In genomic region chr19:8388612-8388958, GRCh38 we compare ENCODE assay signal across 16 cellular contexts. TPM values are rescaled to one million over a fixed set of nuclear protein-coding genes. Genes with fewer than 3 reads are reported as not detected.
DNase-seq lines count a peak whose midpoint lies in the region; ATAC-seq and TF ChIP-seq lines count a peak whose summit lies in the region.
"Had no signal": no experiment of that assay in that cellular context is flagged by ENCODE, and none has a peak within 500 bp of the region (broad histone marks: within the 10 kb centered on the region; RNA-seq: fewer than 3 reads in every experiment).

No MANE protein-coding gene starts in this region.

- TF ChIP-seq EP300 in stomach (IDR thresholded peaks at IDR 0.05), result no peak

- TF ChIP-seq POLR2A in heart left ventricle (IDR thresholded peaks at IDR 0.05) (no peak), NB4 (IDR thresholded peaks at IDR 0.05; ENCODE audit: extremely low read depth, insufficient read length) (no peak), stomach (IDR thresholded peaks at IDR 0.05) (no peak)

- intact Hi-C loops in left cardiac atrium (cut with DNase I) (no loop called here), heart left ventricle (cut with DNase I) (loop anchor here in 1 of 10 donors (2.0 kb wide), 1 partner anchor 22 kb away; no protein-coding TSS in a partner anchor), stomach (cut with DNase I; ENCODE audit: low total_unique reads) (no loop called here)

- H3K36me3 ChIP-seq in heart left ventricle, result peaks cover 0 to 3% (median 0%) of the 10 kb centered on the region in 9 donors
- H3K36me3 ChIP-seq in hepatocyte (replicated peaks; ENCODE audit: insufficient read depth, low read depth), result no peaks in the 10 kb centered on the region
- H3K36me3 ChIP-seq in stomach, result no peaks in the 10 kb centered on the region

- H3K9me2 ChIP-seq in hepatocyte (replicated peaks; ENCODE audit: insufficient read depth), result no peaks in the 10 kb centered on the region

- H3K27ac ChIP-seq in heart left ventricle (peak overlapping the region in 2 of 12 donors; percentile 32 to 100), hepatocyte (peak overlapping the region; percentile 85), stomach (peak overlapping the region; percentile 74 to 100 (median 100))

- WGBS in heart left ventricle, 4 donors, result 49 to 80% (median 65%) methylated on average over 2 of the region's 2 CpGs
- 43% methylated on average over 2 of the region's 2 CpGs for WGBS in hepatocyte (ENCODE audit: low lambda C conversion rate, missing lambda C conversion rate)
- 30 to 55% (median 43%) methylated on average over 2 of the region's 2 CpGs for WGBS in stomach, 5 donors

- peaks cover 30% of the 10 kb centered on the region for H3K79me2 ChIP-seq in hepatocyte

- H4K20me1 ChIP-seq in hepatocyte (ENCODE audit: insufficient read depth, poor library complexity, severe bottlenecking), result peaks cover 26% of the 10 kb centered on the region

- H3K9me3 ChIP-seq in heart left ventricle (no peaks in the 10 kb centered on the region), hepatocyte (ENCODE audit: low read depth) (no peaks in the 10 kb centered on the region), stomach (no peaks in the 10 kb centered on the region)

- H3K4me2 ChIP-seq in hepatocyte, result peak overlapping the region; percentile 67

- H3K4me1 ChIP-seq in heart left ventricle, result peaks cover 8 to 49% (median 32%) of the 10 kb centered on the region in 12 donors
- H3K4me1 ChIP-seq in hepatocyte (ENCODE audit: insufficient read depth), result peaks cover 5% of the 10 kb centered on the region
- peaks cover 46 to 75% (median 54%) of the 10 kb centered on the region in 4 donors for H3K4me1 ChIP-seq in stomach

- H3K27me3 ChIP-seq in heart left ventricle (no peaks in the 10 kb centered on the region), hepatocyte (no peaks in the 10 kb centered on the region), stomach (no peaks in the 10 kb centered on the region)

- TF ChIP-seq CTCF in heart left ventricle (IDR thresholded peaks at IDR 0.05) (no peak), NB4 (IDR thresholded peaks at IDR 0.05; ENCODE audit: low read depth, low read length) (no peak), hepatocyte (IDR thresholded peaks at IDR 0.05; ENCODE audit: poor library complexity) (no peak), stomach (IDR thresholded peaks at IDR 0.05) (no peak)

- H2AFZ ChIP-seq in hepatocyte, result no peak overlapping the region

- ATAC-seq in left cardiac atrium (no peak), heart left ventricle (no peak), GM21619 (IDR thresholded peaks at IDR 0.05; ENCODE audit: unreplicated experiment) (no peak)

- no peak overlapping the region for H3K4me3 ChIP-seq in heart left ventricle
- no peak overlapping the region for H3K4me3 ChIP-seq in NB4 (ENCODE audit: low read depth, low read length)
- H3K4me3 ChIP-seq in hepatocyte, result no peak overlapping the region
- peak overlapping the region in 1 of 4 donors; percentile 72 for H3K4me3 ChIP-seq in stomach

- DNase-seq in left cardiac atrium, result peak; percentile 14
- DNase-seq in heart left ventricle, result no peak
- peak; percentile 7 for DNase-seq in NB4 (ENCODE audit: low read depth)
- DNase-seq in hepatocyte (ENCODE audit: low spot score), result no peak
- DNase-seq in stomach, result no peak
- no peak for DNase-seq in SIG-M5 (lab: John Stamatoyannopoulos, UW)
- DNase-seq in NCI-H226, result no peak
- DNase-seq: activated effector memory CD4-positive, alpha-beta T cell treated with anti-CD3 and anti-CD28 coated beads, Interleukin-2, amount 50 U/mL, for 16 hours; AML-193; aorta; endodermal cell; NCI-H345; RPMI8226; stimulated activated CD8-positive, alpha-beta memory T cell treated with anti-CD3 and anti-CD28 coated beads, Interleukin-4, amount 100 ng/mL, for 48 hours had no signal

RNA-seq across cellular contexts. Expression of gene RAB11B, which starts 1.6 kb away (rescaled TPM):
- 100 to 1,000 TPM; 133 to 163 TPM for total RNA-seq in left cardiac atrium
- 100 to 1,000 TPM in 8 of 9 donors, 10 to 100 TPM in 1; 56.4 to 159 (median 141) TPM for total RNA-seq in heart left ventricle
- 100 to 1,000 TPM; 124 to 126 TPM for polyA plus RNA-seq in heart left ventricle
- total RNA-seq in hepatocyte, result 30.9 and 47.1 TPM in 2 replicates
- 174 and 216 TPM in 2 replicates for polyA plus RNA-seq in hepatocyte
- 100 to 1,000 TPM in 2 of 5 donors, 10 to 100 TPM in 3; 47.7 to 108 (median 79.9) TPM for total RNA-seq in stomach
- polyA plus RNA-seq in stomach, result 100 to 1,000 TPM in 1 of 3 donors, 10 to 100 TPM in 2; 57.5 to 116 (median 78.8) TPM

RNA-seq across cellular contexts. Expression of gene MARCHF2, which starts 24.5 kb away (rescaled TPM):
- 10 to 100 TPM; 81.1 to 87.8 TPM for total RNA-seq in left cardiac atrium
- total RNA-seq in heart left ventricle, result 100 to 1,000 TPM in 4 of 9 donors, 10 to 100 TPM in 5; 67.2 to 308 (median 93.7) TPM
- polyA plus RNA-seq in heart left ventricle, result 10 to 100 TPM; 50.7 to 70.3 TPM
- 39.0 and 73.5 TPM in 2 replicates for total RNA-seq in hepatocyte
- 32.9 and 38.5 TPM in 2 replicates for polyA plus RNA-seq in hepatocyte
- total RNA-seq in stomach, result 10 to 100 TPM; 24.3 to 98.2 (median 33.4) TPM
- 10 to 100 TPM; 23.5 to 43.4 (median 38.2) TPM for polyA plus RNA-seq in stomach

RNA-seq across cellular contexts. Expression of gene ANGPTL4, which starts 24.6 kb away (rescaled TPM):
- total RNA-seq in left cardiac atrium, result 10 to 100 TPM; 16.3 to 81.6 TPM
- total RNA-seq in heart left ventricle, result 100 to 1,000 TPM in 1 of 9 donors, 10 to 100 TPM in 4, 1 to 10 TPM in 4; 2.4 to 117 (median 10.8) TPM
- polyA plus RNA-seq in heart left ventricle, result 10 to 100 TPM in 1 of 2 donors, 1 to 10 TPM in 1; 9.4 to 13.6 TPM
- total RNA-seq in hepatocyte, result 12.0 and 14.7 TPM in 2 replicates
- polyA plus RNA-seq in hepatocyte, result 23.4 and 26.3 TPM in 2 replicates
- 100 to 1,000 TPM in 1 of 5 donors, 10 to 100 TPM in 2, 1 to 10 TPM in 2; 4.8 to 276 (median 19.8) TPM for total RNA-seq in stomach
- polyA plus RNA-seq in stomach, result 10 to 100 TPM in 2 of 3 donors, 1 to 10 TPM in 1; 4.1 to 62.9 (median 22.9) TPM
- total RNA-seq: myocyte had no signal

RNA-seq across cellular contexts. Expression of gene KANK3, which starts 45.5 kb away (rescaled TPM):
- total RNA-seq in left cardiac atrium, result 10 to 100 TPM; 19.3 to 19.6 TPM
- 10 to 100 TPM; 12.3 to 33.6 (median 15.9) TPM for total RNA-seq in heart left ventricle
- 10 to 100 TPM; 16.9 to 19.4 TPM for polyA plus RNA-seq in heart left ventricle
- 0.56 and 3.2 TPM in 2 replicates for total RNA-seq in hepatocyte
- polyA plus RNA-seq in hepatocyte, result 1.2 TPM in 1 of 2 replicates, not detected in the other
- 10 to 100 TPM in 2 of 5 donors, 1 to 10 TPM in 2, not detected in 1; 4.4 to 72.4 (median 8.8) TPM for total RNA-seq in stomach
- 10 to 100 TPM in 1 of 3 donors, 1 to 10 TPM in 2; 4.8 to 10.7 (median 7.1) TPM for polyA plus RNA-seq in stomach

RNA-seq across cellular contexts. Expression of gene HNRNPM, which starts 56.2 kb away (rescaled TPM):
- total RNA-seq in left cardiac atrium (100 to 1,000 TPM; 102 to 126 TPM), heart left ventricle (100 to 1,000 TPM in 3 of 9 donors, 10 to 100 TPM in 6; 46.7 to 111 (median 95.3) TPM), hepatocyte (64.7 and 69.3 TPM in 2 replicates), stomach (100 to 1,000 TPM in 3 of 5 donors, 10 to 100 TPM in 2; 54.3 to 664 (median 107) TPM)
- polyA plus RNA-seq in heart left ventricle (100 to 1,000 TPM in 1 of 2 donors, 10 to 100 TPM in 1; 43.4 to 183 TPM), hepatocyte (159 and 161 TPM in 2 replicates), stomach (100 to 1,000 TPM in 1 of 3 donors, 10 to 100 TPM in 2; 87.3 to 110 (median 90.0) TPM)

Comparison
In these comparisons a context has a peak if more than half of its experiments do, and no peak if none do; other contexts are left out.
1. DNase-seq: peak in left cardiac atrium (single experiment) and NB4 (single experiment); none in heart left ventricle (0 of 5), hepatocyte (single experiment), stomach (single experiment), SIG-M5 (single experiment) and NCI-H226 (single experiment).